In the genomic region with DNA sequence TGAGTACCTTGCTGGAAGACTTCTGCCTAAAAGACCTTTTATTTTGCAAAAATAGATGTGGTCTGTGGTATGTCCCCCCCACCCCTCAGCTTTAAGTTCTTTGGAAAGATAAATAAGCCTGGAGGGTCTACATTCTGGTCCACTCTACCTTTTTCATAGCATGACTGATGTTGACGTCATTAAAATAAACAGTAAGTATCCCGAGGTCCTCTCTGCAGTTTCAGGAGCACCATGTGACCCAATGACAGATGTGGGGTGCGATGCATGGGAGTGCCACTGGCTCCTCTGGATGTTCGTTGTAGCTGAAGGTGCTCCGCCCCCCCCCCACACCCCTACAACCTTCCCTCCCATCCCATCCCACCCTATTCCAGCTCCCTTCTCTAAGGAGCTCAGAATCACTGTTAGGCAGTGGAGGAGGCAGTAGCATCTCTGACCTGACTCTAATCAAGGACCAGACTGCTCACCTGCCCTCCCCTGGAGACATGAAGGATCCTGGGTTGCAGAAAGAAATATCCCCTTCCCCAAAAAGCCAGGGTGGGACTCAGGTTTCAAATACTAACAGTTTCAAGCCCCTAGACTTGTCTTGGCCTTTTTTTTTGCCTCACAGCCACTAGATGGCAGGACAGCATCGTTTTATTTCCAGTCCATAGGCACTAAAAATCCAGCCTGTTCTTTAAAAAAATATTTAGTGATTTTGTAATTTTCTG, we compare ENCODE assay signal across 8 cellular contexts. TPM values are rescaled to one million over a fixed set of nuclear protein-coding genes. Genes with fewer than 3 reads are reported as not detected.
DNase-seq lines count a peak whose midpoint lies in the region; ATAC-seq and TF ChIP-seq lines count a peak whose summit lies in the region.

No MANE protein-coding gene starts in this region.

- in situ Hi-C loops in ACHN (cut with HindIII; ENCODE audit: low pct_ligation_motif_present, low pct_unique_long_range_greater_than_20kb, low sequenced_read_pairs) (no loop called here), G401 (cut with HindIII; ENCODE audit: low sequenced_read_pairs) (no loop called here), astrocyte of the cerebellum (cut with HindIII; ENCODE audit: low sequenced_read_pairs) (no loop called here)

- H3K4me1 ChIP-seq in tibial nerve, result peaks cover 0 to 36% (median 4%) of the 10 kb centered on the region in 4 donors

- TF ChIP-seq CTCF in astrocyte of the cerebellum (IDR thresholded peaks at IDR 0.05; ENCODE audit: low read depth, low read length, missing control alignments) (peak; percentile 69), tibial nerve (IDR thresholded peaks at IDR 0.05) (peak; percentile 41 to 58 (median 51))

- ATAC-seq in HG03521 (IDR thresholded peaks at IDR 0.05; ENCODE audit: unreplicated experiment), result no peak

- peaks cover 0 to 22% (median 0%) of the 10 kb centered on the region in 3 donors for H3K36me3 ChIP-seq in tibial nerve

- TF ChIP-seq POLR2A in tibial nerve (IDR thresholded peaks at IDR 0.05), result no peak

- H3K4me3 ChIP-seq in astrocyte of the cerebellum (ENCODE audit: low read depth, low read length) (no peak overlapping the region), tibial nerve (no peak overlapping the region)

- 38 to 52% methylated on average over 6 of the region's 6 CpGs for WGBS in tibial nerve, 2 donors

- TF ChIP-seq EP300 in tibial nerve (IDR thresholded peaks at IDR 0.05), result no peak

- peak; percentile 57 for DNase-seq in ACHN
- peak; percentile 43 for DNase-seq in G401 (ENCODE audit: low spot score)
- peak; percentile 21 for DNase-seq in NCI-H1092 (lab: John Stamatoyannopoulos, UW)
- DNase-seq in astrocyte of the cerebellum (ENCODE audit: low read depth), result peak; percentile 48
- DNase-seq in inferior parietal cortex (ENCODE audit: extremely low spot score), result peak; percentile 80
- DNase-seq in tibial nerve (ENCODE audit: low spot score in 2 of 2), result peak in 1 of 2 donors; percentile 23
- no peak for DNase-seq in 8988T

- no peaks in the 10 kb centered on the region for H3K9me3 ChIP-seq in tibial nerve

- no peak overlapping the region for H3K27ac ChIP-seq in tibial nerve

- no peaks in the 10 kb centered on the region for H3K27me3 ChIP-seq in tibial nerve

RNA-seq across cellular contexts. Expression of a gene that starts 25.1 kb away (rescaled TPM):
- total RNA-seq in G401 (2014; rRNA removed; shearing (Covaris generic)), result 13.0 and 15.5 TPM in 2 replicates
- 10 to 100 TPM; 12.9 to 18.4 (median 16.8) TPM for total RNA-seq in tibial nerve

RNA-seq across cellular contexts. Expression of a gene that starts 40.9 kb away (rescaled TPM):
- not detected in 2 replicates for total RNA-seq in G401 (2014; rRNA removed; shearing (Covaris generic))
- under 1 TPM in 1 of 4 donors, not detected in 3; under 0.01 TPM for total RNA-seq in tibial nerve

RNA-seq across cellular contexts. Expression of a gene that starts 46.7 kb away (rescaled TPM):
- not detected in 2 replicates for total RNA-seq in G401 (2014; rRNA removed; shearing (Covaris generic))
- total RNA-seq in tibial nerve, result not detected
